ENCODE assay signal across 30 cellular contexts in genomic region chr7:156090988-156091387, GRCh38.
"Had no signal": no experiment of that assay in that cellular context is flagged by ENCODE, and none has a peak within 500 bp of the region (broad histone marks: within the 10 kb centered on the region; RNA-seq: fewer than 3 reads in every experiment).

No MANE protein-coding gene starts in this region.

- H3K9me3 ChIP-seq: ascending aorta, breast epithelium, colonic mucosa, esophagus squamous epithelium had no signal

- H3K9me3 Mint-ChIP-seq: activated B cell treated with CpG ODN at 0.5 μM for 24 hours; activated T-helper 1 cell treated with anti-CD3 and anti-CD28 coated beads, Interleukin-12 subunit alpha, Interleukin-12 subunit beta, Interleukin-2, Interleukin-4 antibody, amounts not matched to agents 30 ng/mL and 10 ng/mL and 1 ng/mL, durations not matched to agents 14 hours and 24 hours and 36 hours; activated T-helper 2 cell treated with anti-CD3 and anti-CD28 coated beads, Interferon-gamma antibody, Interleukin-2, Interleukin-4, amounts not matched to agents 10 μg/mL and 5 μg/mL and 100 μg/mL, durations not matched to agents 14 hours and 24 hours and 36 hours; T-helper 2 cell treated with Interferon-gamma antibody and Interleukin-4, amounts not matched to agents 5 μg/mL and 100 μg/mL, for 36 hours had no signal

- H3K27me3 ChIP-seq: ascending aorta, cardiac muscle cell, colonic mucosa had no signal

- DNase-seq: activated B cell treated with CpG ODN at 0.5 μM for 24 hours; activated CD4-positive, alpha-beta T cell treated with anti-CD3 and anti-CD28 coated beads for 48 hours; activated CD4-positive, alpha-beta T cell treated with anti-CD3 and anti-CD28 coated beads, Interleukin-2, amount 50 U/mL, for 1 hour; activated CD4-positive, alpha-beta T cell treated with anti-CD3 and anti-CD28 coated beads, Interleukin-2, amount 50 U/mL, for 48 hours; activated CD8-positive, alpha-beta memory T cell treated with anti-CD3 and anti-CD28 coated beads, Interleukin-2, amount 10 ng/mL, durations not matched to agents 7 days and 5 days; activated CD8-positive, alpha-beta memory T cell treated with anti-CD3 and anti-CD28 coated beads, Interleukin-2, amount 50 U/mL, for 4 hours; activated effector memory CD4-positive, alpha-beta T cell treated with anti-CD3 and anti-CD28 coated beads, Interleukin-2, amount 50 U/mL, for 16 hours; activated naive CD4-positive, alpha-beta T cell treated with anti-CD3 and anti-CD28 coated beads for 36 hours; activated T-cell treated with anti-CD3 and anti-CD28 coated beads, Interleukin-2, amount 50 U/mL, for 1 hour; activated T-cell treated with anti-CD3 and anti-CD28 coated beads, Interleukin-2, amount 50 U/mL, for 48 hours; central memory CD4-positive, alpha-beta T cell; cerebellar nuclear complex; colonic mucosa; effector CD8-positive, alpha-beta T cell; esophagus squamous epithelium; T-helper 1 cell; T-helper 17 cell; T1000; WERI-Rb-1 had no signal

- H3K4me3 Mint-ChIP-seq: activated B cell treated with CpG ODN at 0.5 μM for 24 hours; activated CD8-positive, alpha-beta memory T cell treated with anti-CD3 and anti-CD28 coated beads, Interleukin-2, amount 10 ng/mL, durations not matched to agents 7 days and 5 days; activated CD8-positive, alpha-beta T cell treated with anti-CD3 and anti-CD28 coated beads for 36 hours; activated naive CD4-positive, alpha-beta T cell treated with anti-CD3 and anti-CD28 coated beads for 36 hours; activated T-helper 1 cell treated with anti-CD3 and anti-CD28 coated beads, Interleukin-12 subunit alpha, Interleukin-12 subunit beta, Interleukin-2, Interleukin-4 antibody, amounts not matched to agents 30 ng/mL and 10 ng/mL and 1 ng/mL, durations not matched to agents 14 hours and 24 hours and 36 hours; brain; T-helper 17 cell; T-helper 2 cell treated with Interferon-gamma antibody and Interleukin-4, amounts not matched to agents 5 μg/mL and 100 μg/mL, for 36 hours had no signal

- H3K4me1 Mint-ChIP-seq: activated B cell treated with CpG ODN at 0.5 μM for 24 hours; activated CD8-positive, alpha-beta memory T cell treated with anti-CD3 and anti-CD28 coated beads, Interleukin-2, amount 10 ng/mL, durations not matched to agents 7 days and 5 days; brain; T-helper 17 cell had no signal

- H3K36me3 ChIP-seq: ascending aorta, breast epithelium, cardiac muscle cell, colonic mucosa, esophagus squamous epithelium, WERI-Rb-1 had no signal

- H3K4me1 ChIP-seq: ascending aorta, breast epithelium, colonic mucosa, esophagus squamous epithelium had no signal

- H3K4me3 ChIP-seq: ascending aorta, breast epithelium, cardiac muscle cell, colonic mucosa, esophagus squamous epithelium had no signal

- H3K27ac ChIP-seq: ascending aorta, breast epithelium, cardiac muscle cell, colonic mucosa, epithelial cell of prostate, esophagus squamous epithelium, WERI-Rb-1 had no signal

- H3K27ac Mint-ChIP-seq: activated B cell treated with CpG ODN at 0.5 μM for 24 hours; activated CD8-positive, alpha-beta memory T cell treated with anti-CD3 and anti-CD28 coated beads, Interleukin-2, amount 10 ng/mL, durations not matched to agents 7 days and 5 days; activated CD8-positive, alpha-beta T cell treated with anti-CD3 and anti-CD28 coated beads for 36 hours; activated naive CD4-positive, alpha-beta T cell treated with anti-CD3 and anti-CD28 coated beads for 36 hours; activated naive CD4-positive, alpha-beta T cell treated with anti-CD3 and anti-CD28 coated beads, Interleukin-2, amount 50 U/mL, for 72 hours; activated T-helper 1 cell treated with anti-CD3 and anti-CD28 coated beads, Interleukin-12 subunit alpha, Interleukin-12 subunit beta, Interleukin-2, Interleukin-4 antibody, amounts not matched to agents 30 ng/mL and 10 ng/mL and 1 ng/mL, durations not matched to agents 14 hours and 24 hours and 36 hours; activated T-helper 2 cell treated with anti-CD3 and anti-CD28 coated beads, Interferon-gamma antibody, Interleukin-2, Interleukin-4, amounts not matched to agents 10 μg/mL and 5 μg/mL and 100 μg/mL, durations not matched to agents 14 hours and 24 hours and 36 hours; brain; T-helper 17 cell; T-helper 2 cell treated with Interferon-gamma antibody and Interleukin-4, amounts not matched to agents 5 μg/mL and 100 μg/mL, for 36 hours had no signal

- ATAC-seq: activated CD4-positive, CD25-positive, alpha-beta regulatory T cell treated with anti-CD3 and anti-CD28 coated beads, Interleukin-2, amount 50 U/mL, for 24 hours; activated CD8-positive, alpha-beta memory T cell treated with anti-CD3 and anti-CD28 coated beads, Interleukin-2, amount 10 ng/mL, durations not matched to agents 7 days and 5 days; activated CD8-positive, alpha-beta T cell treated with anti-CD3 and anti-CD28 coated beads for 36 hours; activated naive CD4-positive, alpha-beta T cell treated with anti-CD3 and anti-CD28 coated beads, Interleukin-2, amount 50 U/mL, for 72 hours; T-helper 17 cell had no signal
